In the genomic region with DNA sequence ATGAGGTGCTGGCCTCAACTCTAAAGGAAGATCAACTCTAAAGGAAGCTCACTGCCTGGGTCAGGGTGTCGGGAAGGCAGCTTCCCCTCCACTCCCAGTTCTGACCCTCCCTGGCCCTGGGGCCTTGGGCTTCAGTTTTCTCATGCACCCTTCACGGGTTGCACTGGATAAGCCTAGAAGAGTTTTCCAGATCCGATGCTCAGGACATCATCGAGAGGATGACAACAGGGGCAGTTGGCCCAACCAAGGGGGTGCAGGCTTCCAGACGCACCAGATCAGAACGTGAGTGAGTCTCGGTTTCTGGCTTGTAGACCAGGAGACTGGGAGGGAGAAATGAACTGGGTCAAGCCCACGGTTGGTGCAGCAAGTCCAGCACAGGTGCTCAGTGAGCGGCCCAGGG, we compare ENCODE assay signal across 27 cellular contexts.
"Had no signal": no experiment of that assay in that cellular context is flagged by ENCODE, and none has a peak within 500 bp of the region (broad histone marks: within the 10 kb centered on the region; RNA-seq: fewer than 3 reads in every experiment).

No MANE protein-coding gene starts in this region.

- H3K27ac ChIP-seq: coronary artery, esophagus squamous epithelium, heart right ventricle, lower lobe of right lung, pancreas, right lobe of liver, stomach, thyroid gland, vagina had no signal

- DNase-seq: dermis blood vessel endothelial cell; effector memory CD8-positive, alpha-beta T cell; erythroblast; esophagus squamous epithelium; foreskin melanocyte; glutamatergic neuron; heart right ventricle; hippocampal formation; kidney glomerular epithelial cell; left ventricle myocardium superior; lower lobe of right lung; mucosa of descending colon; naive B cell; retina; right lobe of liver; small intestine; stimulated activated CD4-positive, alpha-beta T cell treated with anti-CD3 and anti-CD28 coated beads, Interleukin-1b, Interleukin-23, amount 100 ng/mL, for 48 hours; stimulated activated CD4-positive, alpha-beta T cell treated with anti-CD3 and anti-CD28 coated beads, Interleukin-4, amount 100 ng/mL, for 1 hour; stimulated activated CD8-positive, alpha-beta memory T cell treated with anti-CD3 and anti-CD28 coated beads, Interleukin-4, amount 100 ng/mL, for 48 hours; stimulated activated naive CD4-positive, alpha-beta T cell treated with Interleukin-2 at 50 U/mL for 16 hours; stomach; thyroid gland; trophoblast cell had no signal

- H3K36me3 ChIP-seq: esophagus squamous epithelium, heart right ventricle, lower lobe of right lung, pancreas, right lobe of liver, stomach, thyroid gland, vagina had no signal

- H3K4me1 ChIP-seq: esophagus squamous epithelium, pancreas, right lobe of liver, stomach, thyroid gland, vagina had no signal

- H3K4me3 ChIP-seq: coronary artery, esophagus squamous epithelium, heart right ventricle, lower lobe of right lung, mucosa of descending colon, pancreas, right lobe of liver, stomach, thyroid gland, vagina had no signal

- ATAC-seq: effector memory CD8-positive, alpha-beta T cell; left ventricle myocardium superior; lower lobe of right lung; mucosa of descending colon; natural killer cell treated with Interleukin-12 subunit alpha and Interleukin-12 subunit beta and Interleukin-15 and Interleukin-18, amount 100 ng/mL, for 72 hours; pancreas had no signal

- H3K27me3 ChIP-seq: esophagus squamous epithelium, heart right ventricle, pancreas, right lobe of liver, stomach, thyroid gland, vagina had no signal

- H3K9me3 ChIP-seq: esophagus squamous epithelium, heart right ventricle, lower lobe of right lung, mucosa of descending colon, pancreas, right lobe of liver, stomach, thyroid gland, vagina had no signal
